ENCODE assay signal across 22 cellular contexts in the genomic region with DNA sequence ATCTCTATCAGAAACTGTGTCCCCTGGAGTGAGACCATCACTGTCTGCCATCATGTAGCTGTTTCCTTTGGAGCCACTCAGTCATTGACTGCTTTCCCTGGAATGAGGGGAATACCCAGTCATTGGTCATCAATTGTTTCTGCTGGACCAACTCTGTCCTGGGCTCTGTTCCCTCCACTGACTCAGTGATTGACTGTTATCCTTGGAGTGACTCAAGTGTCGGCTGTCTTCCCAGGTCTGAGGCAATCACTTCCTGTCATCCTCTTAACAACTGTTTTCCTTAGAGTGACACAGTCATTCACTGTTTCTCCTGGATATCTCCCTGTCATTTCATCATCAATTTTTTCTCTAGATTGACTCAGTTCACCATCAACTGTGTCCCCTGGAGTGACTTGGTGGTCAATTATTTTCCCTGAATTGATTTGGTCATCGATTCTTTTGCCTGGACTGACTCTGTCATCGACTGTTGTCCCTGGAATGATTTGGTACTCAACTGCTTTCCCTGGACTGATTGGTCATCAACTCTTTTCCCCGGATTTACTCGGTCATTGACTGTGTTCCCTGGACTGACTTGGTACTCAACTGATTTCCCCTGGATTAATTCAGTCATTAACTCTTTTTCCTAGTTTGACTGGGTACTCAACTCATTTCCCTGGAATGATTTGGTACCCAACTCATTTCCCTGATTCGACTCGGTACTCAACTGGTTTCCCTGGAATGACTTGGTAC.
DNase-seq lines count a peak whose midpoint lies in the region; ATAC-seq and TF ChIP-seq lines count a peak whose summit lies in the region.
"Had no signal": no experiment of that assay in that cellular context is flagged by ENCODE, and none has a peak within 500 bp of the region (broad histone marks: within the 10 kb centered on the region; RNA-seq: fewer than 3 reads in every experiment).

No MANE protein-coding gene starts in this region.

- TF ChIP-seq CTCF in GM23338 (conservative IDR thresholded peaks at IDR 0.05; ENCODE audit: low read depth in 2 of 2) (no peak), Caco-2 (IDR thresholded peaks at IDR 0.05; ENCODE audit: insufficient read depth in 1 of 2, low read depth in 1 of 2, low read length in 1 of 2, severe bottlenecking in 1 of 2, unreplicated experiment in 1 of 2) (no peak)

- H3K9me2 ChIP-seq in GM23338 (ENCODE audit: insufficient read depth): no peaks in the 10 kb centered on the region

- intact Hi-C loops in aorta (cut with DNase I) (no loop called here), Caco-2 (cut with micrococcal nuclease; ENCODE audit: unreplicated experiment) (no loop called here)

- no peak for ATAC-seq in GM23338
- ATAC-seq in aorta (ENCODE audit: low FRiP score): peak; percentile 15
- ATAC-seq in HG02840 (IDR thresholded peaks at IDR 0.05; ENCODE audit: low FRiP score, unreplicated experiment): no peak
- ATAC-seq: heart left ventricle; lower lobe of right lung; right cardiac atrium; Right ventricle myocardium inferior; stimulated activated effector memory CD8-positive, alpha-beta T cell treated with anti-CD3 and anti-CD28 coated beads, Interleukin-12 subunit alpha, Interleukin-12 subunit beta, amount 100 ng/mL, for 72 hours had no signal

- no peaks in the 10 kb centered on the region for H3F3A ChIP-seq in GM23338 (replicated peaks; ENCODE audit: low read depth)

- in situ Hi-C loops in SK-MEL-5 (cut with HindIII; ENCODE audit: low pct_unique_long_range_greater_than_20kb, low sequenced_read_pairs): no loop called here

- H3K4me2 ChIP-seq in GM23338: no peak overlapping the region

- H3K4me1 Mint-ChIP-seq in GM23338 (peaks cover 7% of the 10 kb centered on the region; the same call in 2 of the 3 replicates), Caco-2 (ENCODE audit: low read depth, unreplicated experiment) (no peaks in the 10 kb centered on the region)
- H3K4me1 Mint-ChIP-seq: stimulated activated effector memory CD8-positive, alpha-beta T cell treated with anti-CD3 and anti-CD28 coated beads, Interleukin-12 subunit alpha, Interleukin-12 subunit beta, amount 100 ng/mL, for 72 hours had no signal

- H3K4me3 ChIP-seq in GM23338 (no peak overlapping the region), aorta (ENCODE audit: low read length in 2 of 2) (no peak overlapping the region), Caco-2 (ENCODE audit: low read depth, low read length) (no peak overlapping the region)
- H3K4me3 ChIP-seq: adrenal gland, esophagus squamous epithelium, heart left ventricle, lower lobe of right lung had no signal

- CTCF ChIA-PET in Caco-2 (lab: Charles Lee): no interaction called here

- H3K4me1 ChIP-seq in GM23338 (ENCODE audit: insufficient read depth) (no peaks in the 10 kb centered on the region), aorta (ENCODE audit: control insufficient read depth in 1 of 2, insufficient read depth in 2 of 2, low read length in 2 of 2) (no peaks in the 10 kb centered on the region), Caco-2 (no peaks in the 10 kb centered on the region)
- H3K4me1 ChIP-seq: adrenal gland, esophagus squamous epithelium, heart left ventricle, lower lobe of right lung had no signal

- H3K4me3 Mint-ChIP-seq in GM23338 (no peak overlapping the region), Caco-2 (ENCODE audit: unreplicated experiment) (no peak overlapping the region)
- H3K4me3 Mint-ChIP-seq: IgD-negative memory B cell; stimulated activated effector memory CD8-positive, alpha-beta T cell treated with anti-CD3 and anti-CD28 coated beads, Interleukin-12 subunit alpha, Interleukin-12 subunit beta, amount 100 ng/mL, for 72 hours had no signal

- H3K27me3 ChIP-seq in GM23338 (ENCODE audit: insufficient read depth) (no peaks in the 10 kb centered on the region), aorta (ENCODE audit: control insufficient read depth in 1 of 2, insufficient read depth in 2 of 2, low read length in 1 of 2) (no peaks in the 10 kb centered on the region), Caco-2 (replicated peaks; ENCODE audit: control insufficient read depth, insufficient read depth, low read length) (no peaks in the 10 kb centered on the region)
- H3K27me3 ChIP-seq: adrenal gland, esophagus squamous epithelium, heart left ventricle had no signal

- H3K27ac ChIP-seq in GM23338 (ENCODE audit: low read depth) (no peak overlapping the region), aorta (ENCODE audit: low read depth in 1 of 2, low read length in 2 of 2) (no peak overlapping the region)
- H3K27ac ChIP-seq: adrenal gland, esophagus squamous epithelium, heart left ventricle, lower lobe of right lung had no signal

- H3K36me3 Mint-ChIP-seq in GM23338 (ENCODE audit: low read depth): no peaks in the 10 kb centered on the region
- H3K36me3 Mint-ChIP-seq in Caco-2 (ENCODE audit: insufficient read depth, unreplicated experiment): no peaks in the 10 kb centered on the region
- H3K36me3 Mint-ChIP-seq: IgD-negative memory B cell; stimulated activated effector memory CD8-positive, alpha-beta T cell treated with anti-CD3 and anti-CD28 coated beads, Interleukin-12 subunit alpha, Interleukin-12 subunit beta, amount 100 ng/mL, for 72 hours had no signal

- H3K79me2 ChIP-seq in GM23338 (replicated peaks; ENCODE audit: insufficient read depth): no peaks in the 10 kb centered on the region

- H3K27ac Mint-ChIP-seq in GM23338 (no peak overlapping the region), Caco-2 (ENCODE audit: unreplicated experiment) (no peak overlapping the region)
- H3K27ac Mint-ChIP-seq: IgD-negative memory B cell; stimulated activated effector memory CD8-positive, alpha-beta T cell treated with anti-CD3 and anti-CD28 coated beads, Interleukin-12 subunit alpha, Interleukin-12 subunit beta, amount 100 ng/mL, for 72 hours had no signal

- no TSS peak for BruUV-seq in Caco-2 (replicated peaks; lab: Mats Ljungman, UMichigan)

- DNase-seq in GM23338 (ENCODE audit: low spot score) (peak; percentile 5), SK-MEL-5 (ENCODE audit: low read depth, low spot score) (peak; percentile 4), fibroblast of the conjunctiva (ENCODE audit: low read depth) (peak; percentile 1), aorta (no peak), HUDEP-2 (lab: John Stamatoyannopoulos, UW; ENCODE audit: unreplicated experiment in 76 of 76) (no peak), Caco-2 (no peak)
- DNase-seq: activated CD4-positive, alpha-beta T cell treated with anti-CD3 and anti-CD28 coated beads, Interleukin-2, amount 50 U/mL, for 4 hours; activated effector memory CD4-positive, alpha-beta T cell treated with anti-CD3 and anti-CD28 coated beads, Interleukin-2, amount 50 U/mL, for 16 hours; central memory CD4-positive, alpha-beta T cell; esophagus squamous epithelium; heart left ventricle; lower lobe of right lung; MV-4-11; NCI-H2081 treated with DMSO at 0.1 percent for 48 hours; NCI-H524 treated with DMSO at 0.1 percent for 48 hours; right cardiac atrium; stimulated activated CD4-positive, alpha-beta T cell treated with anti-CD3 and anti-CD28 coated beads, Interleukin-15, amount 100 ng/mL, for 24 hours had no signal

- POLR2A ChIA-PET in Caco-2 (lab: Charles Lee): no interaction called here

- H3K36me3 ChIP-seq in GM23338 (ENCODE audit: insufficient read depth): no peaks in the 10 kb centered on the region
- H3K36me3 ChIP-seq in aorta (ENCODE audit: control insufficient read depth in 1 of 2, insufficient read depth in 2 of 2, low read length in 1 of 2): no peaks in the 10 kb centered on the region
- H3K36me3 ChIP-seq in Caco-2 (ENCODE audit: control insufficient read depth, insufficient read depth, low read length): no peaks in the 10 kb centered on the region
- H3K36me3 ChIP-seq: adrenal gland, esophagus squamous epithelium, heart left ventricle, lower lobe of right lung had no signal

- H3K9me3 ChIP-seq in aorta (ENCODE audit: control insufficient read depth, low read length) (no peaks in the 10 kb centered on the region), Caco-2 (no peaks in the 10 kb centered on the region)
- H3K9me3 ChIP-seq: adrenal gland, esophagus squamous epithelium, heart left ventricle, lower lobe of right lung had no signal

- no peak overlapping the region for H2AFZ ChIP-seq in GM23338

- no peaks in the 10 kb centered on the region for H3K9me3 Mint-ChIP-seq in GM23338
- no peaks in the 10 kb centered on the region for H3K9me3 Mint-ChIP-seq in Caco-2 (ENCODE audit: unreplicated experiment)

- 83 to 85% methylated on average over 7 of the region's 7 CpGs for WGBS in aorta, 2 donors

- no peaks in the 10 kb centered on the region for H3K27me3 Mint-ChIP-seq in GM23338 (ENCODE audit: insufficient read depth, low read depth, poor library complexity)
- no peaks in the 10 kb centered on the region for H3K27me3 Mint-ChIP-seq in Caco-2 (ENCODE audit: insufficient read depth, unreplicated experiment)

- no peaks in the 10 kb centered on the region for H4K20me1 ChIP-seq in GM23338 (replicated peaks; ENCODE audit: insufficient read depth)

TF ChIP-seq in GM23338, 12 proteins besides CTCF, POLR2A, EP300 and RAD21 (continues in another document):
- TF ChIP-seq ZNF331 (CRISPR knock-in tag; IDR thresholded peaks at IDR 0.05; ENCODE audit: low read depth) (no peak), ZNF114 (CRISPR knock-in tag; IDR thresholded peaks at IDR 0.05) (no peak), STAT1 (IDR thresholded peaks at IDR 0.05; ENCODE audit: unreplicated experiment) (no peak), CREB1 (CRISPR knock-in tag; IDR thresholded peaks at IDR 0.05; ENCODE audit: low read depth) (no peak)
- TF ChIP-seq, protein P1, sequence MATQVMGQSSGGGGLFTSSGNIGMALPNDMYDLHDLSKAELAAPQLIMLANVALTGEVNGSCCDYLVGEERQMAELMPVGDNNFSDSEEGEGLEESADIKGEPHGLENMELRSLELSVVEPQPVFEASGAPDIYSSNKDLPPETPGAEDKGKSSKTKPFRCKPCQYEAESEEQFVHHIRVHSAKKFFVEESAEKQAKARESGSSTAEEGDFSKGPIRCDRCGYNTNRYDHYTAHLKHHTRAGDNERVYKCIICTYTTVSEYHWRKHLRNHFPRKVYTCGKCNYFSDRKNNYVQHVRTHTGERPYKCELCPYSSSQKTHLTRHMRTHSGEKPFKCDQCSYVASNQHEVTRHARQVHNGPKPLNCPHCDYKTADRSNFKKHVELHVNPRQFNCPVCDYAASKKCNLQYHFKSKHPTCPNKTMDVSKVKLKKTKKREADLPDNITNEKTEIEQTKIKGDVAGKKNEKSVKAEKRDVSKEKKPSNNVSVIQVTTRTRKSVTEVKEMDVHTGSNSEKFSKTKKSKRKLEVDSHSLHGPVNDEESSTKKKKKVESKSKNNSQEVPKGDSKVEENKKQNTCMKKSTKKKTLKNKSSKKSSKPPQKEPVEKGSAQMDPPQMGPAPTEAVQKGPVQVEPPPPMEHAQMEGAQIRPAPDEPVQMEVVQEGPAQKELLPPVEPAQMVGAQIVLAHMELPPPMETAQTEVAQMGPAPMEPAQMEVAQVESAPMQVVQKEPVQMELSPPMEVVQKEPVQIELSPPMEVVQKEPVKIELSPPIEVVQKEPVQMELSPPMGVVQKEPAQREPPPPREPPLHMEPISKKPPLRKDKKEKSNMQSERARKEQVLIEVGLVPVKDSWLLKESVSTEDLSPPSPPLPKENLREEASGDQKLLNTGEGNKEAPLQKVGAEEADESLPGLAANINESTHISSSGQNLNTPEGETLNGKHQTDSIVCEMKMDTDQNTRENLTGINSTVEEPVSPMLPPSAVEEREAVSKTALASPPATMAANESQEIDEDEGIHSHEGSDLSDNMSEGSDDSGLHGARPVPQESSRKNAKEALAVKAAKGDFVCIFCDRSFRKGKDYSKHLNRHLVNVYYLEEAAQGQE (IDR thresholded peaks at IDR 0.05; ENCODE audit: unreplicated experiment): no peak

Comparison
In these comparisons a context has a peak if more than half of its experiments do, and no peak if none do; other contexts are left out.
1. DNase-seq: peak in GM23338 (single experiment), SK-MEL-5 (single experiment) and fibroblast of the conjunctiva (single experiment); none in aorta (0 of 2), HUDEP-2 (0 of 76) and Caco-2 (0 of 2).